24 cellular contexts compared by ENCODE assay signal in the genomic region with DNA sequence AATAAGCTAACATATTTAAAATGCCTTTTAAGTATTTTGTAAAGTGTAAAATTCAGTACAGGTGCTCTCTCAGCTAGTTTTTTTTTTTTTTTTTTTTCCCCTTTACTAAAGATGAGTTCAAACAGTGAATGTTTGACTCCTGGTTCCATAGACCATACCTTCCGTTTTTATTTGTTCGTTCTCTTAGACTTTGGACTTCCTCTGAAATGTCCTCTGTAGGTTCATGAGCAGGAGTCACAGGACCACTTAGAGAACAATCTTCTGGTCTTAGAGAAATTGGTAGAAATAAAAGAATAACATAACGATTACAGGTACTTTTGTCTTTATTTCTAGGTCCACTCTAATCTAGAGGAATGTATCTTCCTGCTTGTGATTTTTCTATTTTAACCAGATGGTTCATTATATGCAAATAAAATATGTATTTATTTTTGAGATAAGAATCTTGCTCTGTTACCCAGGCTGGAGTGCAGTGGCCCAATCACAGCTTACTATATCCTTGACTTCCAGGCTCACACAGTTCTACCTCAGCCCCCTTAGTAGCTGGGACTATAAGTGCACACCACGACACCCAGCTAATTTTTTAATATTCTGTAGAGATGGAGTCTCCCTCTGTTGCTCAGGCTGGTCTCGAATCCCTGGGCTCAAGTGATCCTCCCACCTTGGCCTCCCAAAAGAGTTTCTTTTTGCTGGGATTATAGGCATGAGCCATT. TPM values are rescaled to one million over a fixed set of nuclear protein-coding genes. Genes with fewer than 3 reads are reported as not detected.
DNase-seq lines count a peak whose midpoint lies in the region; ATAC-seq, FAIRE-seq and TF ChIP-seq lines count a peak whose summit lies in the region.
"Had no signal": no experiment of that assay in that cellular context is flagged by ENCODE, and none has a peak within 500 bp of the region (broad histone marks: within the 10 kb centered on the region; RNA-seq: fewer than 3 reads in every experiment).

No MANE protein-coding gene starts in this region.

- H3K27ac ChIP-seq in 22Rv1 (peak overlapping the region; percentile 89), HepG2 (ENCODE audit: extremely low read length, insufficient read depth, low read length) (peak overlapping the region; percentile 78)

- no peak for TF ChIP-seq POLR2A in HepG2 (IDR thresholded peaks at IDR 0.05; ENCODE audit: insufficient read depth in 1 of 2, low read depth in 2 of 2, low read length in 2 of 2)

- DNase-seq in T-helper 17 cell (no peak), HepG2 (ENCODE audit: low spot score) (peak; percentile 95), germinal center (ENCODE audit: low spot score) (no peak), AML-193 (lab: John Stamatoyannopoulos, UW) (no peak)
- no peak for DNase-seq in stimulated activated CD4-positive, alpha-beta T cell treated with anti-CD3 and anti-CD28 coated beads, Interleukin-2, amount 100 ng/mL, for 24 hours
- DNase-seq: DMS 273 treated with DMSO at 0.1 percent for 48 hours; KBM-7; NCI-H1092; NCI-H1436 treated with DMSO at 0.1 percent for 48 hours; NCI-H1930; NCI-H2227 treated with DMSO at 0.1 percent for 48 hours; NCI-H510A; NCI-H774; NK-92 treated with Interleukin-12 subunit alpha and Interleukin-12 subunit beta, amount 100 ng/mL, for 24 hours; SIG-M5; SK-N-SH had no signal

- H3K79me2 ChIP-seq in HepG2 (ENCODE audit: insufficient read depth, low read length) = peaks cover 3% of the 10 kb centered on the region

- in situ Hi-C loops in HepG2 (cut with HindIII; ENCODE audit: extremely low pct_ligation_motif_present, low pct_unique_long_range_greater_than_20kb) = no loop called here

- peak overlapping the region in 2 of 3 experiments; percentile 22 to 24; a peak in 2 of 6 replicates for H3K4me3 ChIP-seq in HepG2 (replicated peaks in 1 of 3; ENCODE audit: insufficient read depth in 1 of 3, low read depth in 2 of 3, low read length in 3 of 3)

- H3K9ac ChIP-seq in HepG2 (ENCODE audit: insufficient read depth, low read depth, low read length) = peak overlapping the region; percentile 26
- H3K9ac ChIP-seq: SK-N-SH had no signal

- no peak overlapping the region for H3K4me3 Mint-ChIP-seq in T-helper 17 cell
- H3K4me3 Mint-ChIP-seq: B cell, CD14-positive monocyte had no signal

- H3K4me1 ChIP-seq in HepG2 (ENCODE audit: insufficient read depth, low read length) = peaks cover 38% of the 10 kb centered on the region

- no peaks in the 10 kb centered on the region for H3K27me3 ChIP-seq in HepG2 (ENCODE audit: control insufficient read depth in 1 of 2, insufficient read depth in 2 of 2, low read length in 2 of 2)

- peaks cover 2 to 9% of the 10 kb centered on the region in 2 experiments; a peak in 4 of 5 replicates for H3K36me3 ChIP-seq in HepG2 (replicated peaks in 1 of 2; ENCODE audit: control insufficient read depth in 1 of 2, insufficient read depth in 2 of 2, low read length in 2 of 2)

- CTCF ChIA-PET in HepG2 (lab: Yijun Ruan, JAX; ENCODE audit: low intra/inter-chr PET ratio, low total read pairs) = no interaction called here

- no peak for ATAC-seq in T-helper 17 cell
- ATAC-seq in HepG2 = peak; percentile 99
- ATAC-seq in activated CD4-positive, CD25-positive, alpha-beta regulatory T cell treated with anti-CD3 and anti-CD28 coated beads, Interleukin-2, amount 50 U/mL, for 24 hours = no peak
- ATAC-seq: Panc1 had no signal

- TF ChIP-seq EP300 in HepG2 (IDR thresholded peaks at IDR 0.05; ENCODE audit: low read depth in 2 of 2, low read length in 2 of 2) (peak in 1 of 2 experiments; percentile 76; a peak in 2 of 4 replicates), HepG2 (CRISPR knock-in tag; IDR thresholded peaks at IDR 0.05; ENCODE audit: borderline replicate concordance) (no peak)

- no peaks in the 10 kb centered on the region for H3K4me1 Mint-ChIP-seq in T-helper 17 cell
- H3K4me1 Mint-ChIP-seq: B cell, CD14-positive monocyte had no signal

- TSS peak; percentile 42 for BruUV-seq in HepG2 (replicated peaks; lab: Mats Ljungman, UMichigan)

- H2AFZ ChIP-seq in HepG2 (ENCODE audit: low read length) = no peak overlapping the region

- FAIRE-seq in G401.6 (lab: Jason Lieb, UNC) = peak; percentile 58
- peak; percentile 98 for FAIRE-seq in HepG2 (lab: Jason Lieb, UNC)
- FAIRE-seq: GM12892, GM19239 had no signal

- H3K4me2 ChIP-seq in HepG2 (ENCODE audit: low read depth, low read length) = peak overlapping the region; percentile 59
- H3K4me2 ChIP-seq: SK-N-SH had no signal

- no peaks in the 10 kb centered on the region for H3K9me3 ChIP-seq in T-helper 17 cell (ENCODE audit: control insufficient read depth, low read length, poor library complexity, severe bottlenecking)
- H3K9me3 ChIP-seq in HepG2 (ENCODE audit: low read length) = no peaks in the 10 kb centered on the region
- H3K9me3 ChIP-seq: SK-N-SH had no signal

- H3K27me3 Mint-ChIP-seq in T-helper 17 cell = no peaks in the 10 kb centered on the region
- H3K27me3 Mint-ChIP-seq: B cell had no signal

- intact Hi-C loops in HepG2 (cut with micrococcal nuclease; ENCODE audit: unreplicated experiment) = no loop called here

- 18% methylated on average over 5 of the region's 5 CpGs for WGBS in HepG2 (ENCODE audit: low lambda C conversion rate)

- H3K36me3 Mint-ChIP-seq in T-helper 17 cell (ENCODE audit: low read depth) = no peaks in the 10 kb centered on the region

- no peak for TF ChIP-seq RAD21 in HepG2 (CRISPR knock-in tag; IDR thresholded peaks at IDR 0.05)

- H4K20me1 ChIP-seq in HepG2 (ENCODE audit: insufficient read depth, low read length) = no peaks in the 10 kb centered on the region

- no peak for TF ChIP-seq CTCF in 22Rv1 (IDR thresholded peaks at IDR 0.05)
- no peak for TF ChIP-seq CTCF in HepG2 (CRISPR knock-in tag; IDR thresholded peaks at IDR 0.05)

- POLR2A ChIA-PET in HepG2 (lab: Yijun Ruan, JAX) = interaction anchor here (0.6 to 2.1 kb wide), 22 partner anchors 9 to 203 kb away, joined by 3 to 27 read pairs (median 4); a partner anchor contains a TSS

- peak overlapping the region; percentile 21 for H3K27ac Mint-ChIP-seq in T-helper 17 cell
- H3K27ac Mint-ChIP-seq: B cell had no signal

RNA-seq across cellular contexts. Expression of a gene that starts 25.8 kb away (rescaled TPM):
- total RNA-seq in T-helper 17 cell = 10 to 100 TPM; 27.8 to 30.7 TPM
- 10.9 and 15.6 TPM in 2 replicates for total RNA-seq in HepG2 (2016; rRNA removed; fragmentation: Illumina TruSeq; extraction: Trizol)
- total RNA-seq in HepG2 (2016; cell fraction: cytosol; rRNA removed; fragmentation: Illumina TruSeq; extraction: Trizol; ENCODE audit: low read depth) = 4.5 and 5.0 TPM in 2 replicates
- 11.0 and 15.6 TPM in 2 replicates for total RNA-seq in HepG2 (2016; cell fraction: insoluble cytoplasmic fraction; rRNA removed; fragmentation: Illumina TruSeq; extraction: Trizol)
- total RNA-seq in HepG2 (2016; cell fraction: membrane; rRNA removed; fragmentation: Illumina TruSeq; extraction: Trizol) = 14.1 and 14.7 TPM in 2 replicates
- total RNA-seq in HepG2 (2016; cell fraction: nucleus; rRNA removed; fragmentation: Illumina TruSeq; extraction: Trizol) = 10.3 and 11.2 TPM in 2 replicates
- polyA plus RNA-seq in HepG2 (2011; rRNA removed) = 5.7 and 6.6 TPM in 2 replicates
- 2.7 and 3.9 TPM in 2 replicates for polyA plus RNA-seq in HepG2 (2011; cell fraction: cytosol; rRNA removed)
- polyA plus RNA-seq in HepG2 (2011; cell fraction: nucleus; rRNA removed) = 2.7 and 3.5 TPM in 2 replicates
- 4.4 and 8.3 TPM in 2 replicates for polyA plus RNA-seq in HepG2 (2012)
- polyA plus RNA-seq in HepG2 (2016; cell fraction: cytosol; fragmentation: Illumina TruSeq; extraction: Trizol; ENCODE audit: low read depth) = 5.1 and 6.7 TPM in 2 replicates
- polyA plus RNA-seq in HepG2 (2016; cell fraction: insoluble cytoplasmic fraction; fragmentation: Illumina TruSeq; extraction: Trizol; ENCODE audit: low read depth) = 20.7 and 22.1 TPM in 2 replicates
- 11.1 and 11.8 TPM in 2 replicates for polyA plus RNA-seq in HepG2 (2016; cell fraction: membrane; fragmentation: Illumina TruSeq; extraction: Trizol; ENCODE audit: low read depth)
- polyA plus RNA-seq in HepG2 (2016; cell fraction: nucleus; fragmentation: Illumina TruSeq; extraction: Trizol; ENCODE audit: insufficient read depth, low read depth) = 17.8 and 19.4 TPM in 2 replicates
- polyA minus RNA-seq in HepG2 (2011; rRNA and poly(A)+ RNA removed; ENCODE audit: low replicate concordance) = 4.5 and 4.8 TPM in 2 replicates
- 5.7 and 5.8 TPM in 2 replicates for polyA minus RNA-seq in HepG2 (2011; cell fraction: cytosol; rRNA and poly(A)+ RNA removed)
- polyA minus RNA-seq in HepG2 (2011; cell fraction: nucleus; rRNA and poly(A)+ RNA removed) = 8.9 and 11.7 TPM in 2 replicates

RNA-seq across cellular contexts. Expression of a gene that starts 35.6 kb away (rescaled TPM):
- total RNA-seq in T-helper 17 cell = 1 to 10 TPM; 7.0 to 7.8 TPM
- total RNA-seq in HepG2 (2016; rRNA removed; fragmentation: Illumina TruSeq; extraction: Trizol) = 54.9 and 89.6 TPM in 2 replicates
- total RNA-seq in HepG2 (2016; cell fraction: cytosol; rRNA removed; fragmentation: Illumina TruSeq; extraction: Trizol; ENCODE audit: low read depth) = 14.3 and 18.1 TPM in 2 replicates
- total RNA-seq in HepG2 (2016; cell fraction: insoluble cytoplasmic fraction; rRNA removed; fragmentation: Illumina TruSeq; extraction: Trizol) = 55.8 and 86.2 TPM in 2 replicates
- total RNA-seq in HepG2 (2016; cell fraction: membrane; rRNA removed; fragmentation: Illumina TruSeq; extraction: Trizol) = 41.0 and 43.6 TPM in 2 replicates
- total RNA-seq in HepG2 (2016; cell fraction: nucleus; rRNA removed; fragmentation: Illumina TruSeq; extraction: Trizol) = 28.5 and 31.1 TPM in 2 replicates
- 28.6 and 38.3 TPM in 2 replicates for polyA plus RNA-seq in HepG2 (2011; rRNA removed)
- 24.4 and 32.3 TPM in 2 replicates for polyA plus RNA-seq in HepG2 (2011; cell fraction: cytosol; rRNA removed)
- polyA plus RNA-seq in HepG2 (2011; cell fraction: nucleus; rRNA removed) = 6.7 and 12.7 TPM in 2 replicates
- polyA plus RNA-seq in HepG2 (2012) = 36.3 and 47.9 TPM in 2 replicates
- polyA plus RNA-seq in HepG2 (2016; cell fraction: cytosol; fragmentation: Illumina TruSeq; extraction: Trizol; ENCODE audit: low read depth) = 23.3 and 26.6 TPM in 2 replicates
- polyA plus RNA-seq in HepG2 (2016; cell fraction: insoluble cytoplasmic fraction; fragmentation: Illumina TruSeq; extraction: Trizol; ENCODE audit: low read depth) = 113 and 116 TPM in 2 replicates
- polyA plus RNA-seq in HepG2 (2016; cell fraction: membrane; fragmentation: Illumina TruSeq; extraction: Trizol; ENCODE audit: low read depth) = 44.1 and 47.6 TPM in 2 replicates
- 46.0 and 46.3 TPM in 2 replicates for polyA plus RNA-seq in HepG2 (2016; cell fraction: nucleus; fragmentation: Illumina TruSeq; extraction: Trizol; ENCODE audit: insufficient read depth, low read depth)
- polyA minus RNA-seq in HepG2 (2011; rRNA and poly(A)+ RNA removed; ENCODE audit: low replicate concordance) = 25.8 and 48.5 TPM in 2 replicates
- 21.1 and 27.0 TPM in 2 replicates for polyA minus RNA-seq in HepG2 (2011; cell fraction: cytosol; rRNA and poly(A)+ RNA removed)
- polyA minus RNA-seq in HepG2 (2011; cell fraction: nucleus; rRNA and poly(A)+ RNA removed) = 29.3 and 34.5 TPM in 2 replicates

RNA-seq across cellular contexts. Expression of a gene that starts 48.8 kb away (rescaled TPM):
- total RNA-seq in T-helper 17 cell (100 to 1,000 TPM; 110 to 117 TPM), HepG2 (2016; rRNA removed; fragmentation: Illumina TruSeq; extraction: Trizol) (210 and 318 TPM in 2 replicates)
- 30.8 and 32.7 TPM in 2 replicates for total RNA-seq in HepG2 (2016; cell fraction: cytosol; rRNA removed; fragmentation: Illumina TruSeq; extraction: Trizol; ENCODE audit: low read depth)
- 209 and 319 TPM in 2 replicates for total RNA-seq in HepG2 (2016; cell fraction: insoluble cytoplasmic fraction; rRNA removed; fragmentation: Illumina TruSeq; extraction: Trizol)
- total RNA-seq in HepG2 (2016; cell fraction: membrane; rRNA removed; fragmentation: Illumina TruSeq; extraction: Trizol) = 43.6 and 56.6 TPM in 2 replicates
- total RNA-seq in HepG2 (2016; cell fraction: nucleus; rRNA removed; fragmentation: Illumina TruSeq; extraction: Trizol) = 147 and 149 TPM in 2 replicates
- 67.6 and 90.0 TPM in 2 replicates for polyA plus RNA-seq in HepG2 (2011; rRNA removed)
- polyA plus RNA-seq in HepG2 (2011; cell fraction: cytosol; rRNA removed) = 24.7 and 40.4 TPM in 2 replicates
- 53.1 and 74.3 TPM in 2 replicates for polyA plus RNA-seq in HepG2 (2011; cell fraction: nucleus; rRNA removed)
- polyA plus RNA-seq in HepG2 (2012) = 74.5 and 94.0 TPM in 2 replicates
- polyA plus RNA-seq in HepG2 (2016; cell fraction: cytosol; fragmentation: Illumina TruSeq; extraction: Trizol; ENCODE audit: low read depth) = 13.4 and 15.5 TPM in 2 replicates
- polyA plus RNA-seq in HepG2 (2016; cell fraction: insoluble cytoplasmic fraction; fragmentation: Illumina TruSeq; extraction: Trizol; ENCODE audit: low read depth) = 268 and 281 TPM in 2 replicates
- polyA plus RNA-seq in HepG2 (2016; cell fraction: membrane; fragmentation: Illumina TruSeq; extraction: Trizol; ENCODE audit: low read depth) = 23.4 and 27.8 TPM in 2 replicates
- polyA plus RNA-seq in HepG2 (2016; cell fraction: nucleus; fragmentation: Illumina TruSeq; extraction: Trizol; ENCODE audit: insufficient read depth, low read depth) = 186 and 191 TPM in 2 replicates
- 23.9 and 42.3 TPM in 2 replicates for polyA minus RNA-seq in HepG2 (2011; rRNA and poly(A)+ RNA removed; ENCODE audit: low replicate concordance)
- polyA minus RNA-seq in HepG2 (2011; cell fraction: cytosol; rRNA and poly(A)+ RNA removed) = 40.4 and 47.9 TPM in 2 replicates
- polyA minus RNA-seq in HepG2 (2011; cell fraction: nucleus; rRNA and poly(A)+ RNA removed) = 156 and 191 TPM in 2 replicates
